8 cellular contexts compared by ENCODE assay signal in genomic region chr1:113391643-113392271, GRCh38. TPM values are rescaled to one million over a fixed set of nuclear protein-coding genes. Genes with fewer than 3 reads are reported as not detected.
A peak's percentile ranks its signal among the peaks of the same experiment; 100 is the strongest.
DNase-seq lines count a peak whose midpoint lies in the region; ATAC-seq and TF ChIP-seq lines count a peak whose summit lies in the region.

No MANE protein-coding gene starts in this region.

- H3K27ac ChIP-seq in cardiac muscle cell (no peak overlapping the region), dorsolateral prefrontal cortex (peak overlapping the region in 36 of 59 donors; percentile 3 to 95 (median 85)), muscle layer of colon (ENCODE audit: low read depth, low read length) (peak overlapping the region; percentile 24)

- ATAC-seq in left ventricle myocardium superior (no peak), HG03108 (IDR thresholded peaks at IDR 0.05; ENCODE audit: unreplicated experiment) (no peak), GM21576 (IDR thresholded peaks at IDR 0.05; ENCODE audit: unreplicated experiment) (no peak)

- H3K4me1 ChIP-seq in cardiac muscle cell (ENCODE audit: low read depth) = peaks cover 14% of the 10 kb centered on the region
- H3K4me1 ChIP-seq in muscle layer of colon (ENCODE audit: insufficient read depth, low read length) = peaks cover 29% of the 10 kb centered on the region

- H3K9me3 ChIP-seq in cardiac muscle cell (ENCODE audit: low read depth) (no peaks in the 10 kb centered on the region), muscle layer of colon (ENCODE audit: low read length) (no peaks in the 10 kb centered on the region)

- H3K4me3 ChIP-seq in cardiac muscle cell (peak overlapping the region; percentile 92), dorsolateral prefrontal cortex (peak overlapping the region; percentile 65 to 98 (median 92)), muscle layer of colon (ENCODE audit: low read depth in 1 of 2, low read length in 2 of 2) (peak overlapping the region; percentile 47 to 68)

- H3K36me3 ChIP-seq in cardiac muscle cell = no peaks in the 10 kb centered on the region
- no peaks in the 10 kb centered on the region for H3K36me3 ChIP-seq in muscle layer of colon (ENCODE audit: insufficient read depth, low read length)

- no peak for TF ChIP-seq CTCF in cardiac muscle cell (IDR thresholded peaks at IDR 0.05; ENCODE audit: low read depth, low read length)
- TF ChIP-seq CTCF in dorsolateral prefrontal cortex (IDR thresholded peaks at IDR 0.05 in 54 of 56, conservative IDR thresholded peaks at IDR 0.05 in 2 of 56; ENCODE audit: low read depth in 1 of 56, partially characterized antibody in 56 of 56) = peak in 1 of 56 donors; percentile 9

- H3K9ac ChIP-seq in muscle layer of colon (ENCODE audit: low read length) = peak overlapping the region; percentile 55

- intact Hi-C loops in left ventricle myocardium superior (cut with micrococcal nuclease) (no loop called here), dorsolateral prefrontal cortex (cut with DNase I) (no loop called here)

- H3K27me3 ChIP-seq in cardiac muscle cell (no peaks in the 10 kb centered on the region), dorsolateral prefrontal cortex (no peaks in the 10 kb centered on the region), muscle layer of colon (ENCODE audit: control insufficient read depth in 1 of 2, insufficient read depth in 2 of 2, low read length in 2 of 2) (no peaks in the 10 kb centered on the region)

- DNase-seq in cardiac muscle cell (ENCODE audit: low read depth in 1 of 2, low spot score in 1 of 2) (peak in 1 of 2 donors; percentile 9), left ventricle myocardium superior (no peak), RPMI8226 (peak; percentile 15), dorsolateral prefrontal cortex (peak in 1 of 10 donors; percentile 34), NOMO-1 treated with DMSO at 0.1 percent for 48 hours (lab: John Stamatoyannopoulos, UW; ENCODE audit: unreplicated experiment) (no peak)

RNA-seq across cellular contexts. Expression of gene MAGI3, which starts 1.4 kb away (rescaled TPM):
- 11.0 and 20.6 TPM in 2 replicates for total RNA-seq in cardiac muscle cell
- 7.3 and 11.0 TPM in 2 replicates for polyA plus RNA-seq in cardiac muscle cell
- 5.8 TPM for total RNA-seq in left ventricle myocardium superior
- 10 to 100 TPM; 16.5 to 59.9 (median 44.5) TPM for total RNA-seq in dorsolateral prefrontal cortex
